Comparison of ENCODE assay signal across 8 cellular contexts in the genomic region with DNA sequence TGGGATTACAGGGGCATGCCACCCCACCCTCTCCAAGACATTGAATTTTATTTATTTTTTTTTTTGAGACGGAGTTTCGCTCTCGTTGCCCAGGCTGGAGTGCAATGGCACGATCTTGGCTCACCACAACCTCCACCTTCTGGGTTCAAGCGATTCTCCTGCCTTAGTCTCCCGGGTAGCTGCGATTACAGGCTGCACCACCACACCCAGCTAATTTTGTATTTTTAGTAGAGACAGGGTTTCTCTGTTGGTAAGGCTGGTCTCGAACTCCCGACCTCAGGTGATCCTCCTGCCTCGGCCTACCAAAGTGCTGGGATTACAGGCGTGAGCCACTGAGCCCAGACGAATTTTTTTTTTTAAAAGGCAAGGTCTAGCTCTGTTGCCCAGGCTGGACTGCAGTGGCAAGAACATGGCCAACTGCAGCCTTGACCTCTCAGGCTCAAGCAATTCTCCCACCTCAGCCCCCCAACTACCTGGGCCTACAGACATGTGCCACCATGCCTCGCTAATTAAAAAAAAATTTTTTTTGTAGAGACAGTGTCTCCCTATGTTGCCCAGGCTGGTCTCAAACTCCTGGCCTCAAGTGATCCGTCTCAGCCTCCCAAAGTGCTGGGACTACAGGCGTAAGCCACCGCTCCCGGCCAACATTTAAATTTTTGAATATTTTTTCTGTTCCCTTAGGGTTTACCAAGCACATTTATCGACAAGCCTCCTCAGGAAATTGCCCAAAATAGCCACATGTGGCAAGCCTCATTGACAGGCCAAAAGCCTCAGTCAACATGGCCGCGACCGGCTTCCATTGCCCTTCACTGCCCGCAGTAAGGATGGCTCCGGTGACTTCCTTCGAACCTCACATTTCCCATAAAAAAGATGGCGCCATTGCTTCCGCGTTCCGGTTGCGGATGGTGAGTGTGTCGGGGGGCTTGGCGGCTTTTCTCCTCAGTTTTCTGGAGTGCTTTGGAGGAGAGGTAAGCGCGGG. TPM values are rescaled to one million over a fixed set of nuclear protein-coding genes. Genes with fewer than 3 reads are reported as not detected.
DNase-seq lines count a peak whose midpoint lies in the region; TF ChIP-seq lines count a peak whose summit lies in the region.

A gene with protein sequence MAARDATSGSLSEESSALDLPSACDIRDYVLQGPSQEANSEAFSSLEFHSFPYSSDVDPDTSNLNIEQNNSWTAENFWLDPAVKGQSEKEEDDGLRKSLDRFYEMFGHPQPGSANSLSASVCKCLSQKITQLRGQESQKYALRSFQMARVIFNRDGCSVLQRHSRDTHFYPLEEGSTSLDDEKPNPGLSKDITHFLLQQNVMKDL (plus strand): TSS at position 890 of the 979 bp plus-strand sequence. CDS start 22,465 bp downstream, outside the sequence.

- no peaks in the 10 kb centered on the region for H3K27me3 ChIP-seq in endocrine pancreas (ENCODE audit: control insufficient read depth, insufficient read depth, low read length)

- H3K9me3 ChIP-seq in endocrine pancreas (ENCODE audit: control insufficient read depth, low read length), result no peaks in the 10 kb centered on the region

- peak within 1 kb of the TSS; percentile 36 for H3K9ac ChIP-seq in endocrine pancreas (ENCODE audit: control insufficient read depth, insufficient read depth, low read length)

- H3K4me3 ChIP-seq in endocrine pancreas (ENCODE audit: control insufficient read depth, insufficient read depth, low read length), result peak within 1 kb of the TSS; percentile 92

- no peaks in the 10 kb centered on the region for H3K36me3 ChIP-seq in endocrine pancreas (ENCODE audit: control insufficient read depth, insufficient read depth, low read length)

- no peaks in the 10 kb centered on the region for H3K4me1 ChIP-seq in endocrine pancreas (ENCODE audit: control insufficient read depth, insufficient read depth, low read length)

- DNase-seq in CMK (ENCODE audit: low read depth) (peak; percentile 60), GM20000 (ENCODE audit: low spot score) (peak; percentile 79), HT1080 (ENCODE audit: low read depth) (peak; percentile 84), NOMO-1 treated with dmso at 0.1 percent for 144 hours (lab: John Stamatoyannopoulos, UW; ENCODE audit: unreplicated experiment) (peak; percentile 79), mesenteric fat pad (ENCODE audit: low spot score) (peak; percentile 92)
- DNase-seq in activated CD8-positive, alpha-beta memory T cell treated with anti-CD3 and anti-CD28 coated beads for 48 hours (ENCODE audit: low read depth in 2 of 3, low spot score in 2 of 3), result peak; percentile 47 to 69 (median 56)
- peak; percentile 61 for DNase-seq in stimulated activated CD8-positive, alpha-beta memory T cell treated with anti-CD3 and anti-CD28 coated beads, Interleukin-15, amount 100 ng/mL, for 1 hour (ENCODE audit: low read depth)

- no peak for TF ChIP-seq CTCF in GM20000 (IDR thresholded peaks at IDR 0.05; ENCODE audit: extremely low read depth, missing control alignments)

RNA-seq across cellular contexts. Expression of the gene that starts here (rescaled TPM):
- 3.6 and 5.9 TPM in 2 replicates for total RNA-seq in HT1080 (2014; rRNA removed; shearing (Covaris generic))
- polyA plus RNA-seq in HT1080 (2015; cell fraction: cytosol; rRNA removed), result 6.6 and 7.6 TPM in 2 replicates
- polyA plus RNA-seq in HT1080 (2015; cell fraction: nucleus; rRNA removed), result 3.6 and 5.8 TPM in 2 replicates
- 3.1 TPM for total RNA-seq in mesenteric fat pad

Comparison
In these comparisons a context has a peak if more than half of its experiments do, and no peak if none do; other contexts are left out.
1. Peak in every context shown above with its lines: DNase-seq and H3K4me3 ChIP-seq.